Comparison of ENCODE assay signal across 8 cellular contexts in genomic region chr4:83639849-83640493, GRCh38.
A peak's percentile ranks its signal among the peaks of the same experiment; 100 is the strongest.
DNase-seq lines count a peak whose midpoint lies in the region; ATAC-seq, FAIRE-seq and TF ChIP-seq lines count a peak whose summit lies in the region.

No MANE protein-coding gene starts in this region.

- ATAC-seq in HG03045 (IDR thresholded peaks at IDR 0.05; ENCODE audit: unreplicated experiment), result peak; percentile 64

- FAIRE-seq in A204.1 (lab: Jason Lieb, UNC), result peak; percentile 95

- peak; percentile 76 for TF ChIP-seq CTCF in GM12872 (IDR thresholded peaks at IDR 0.05; ENCODE audit: insufficient read depth, low read depth, low read length)

- DNase-seq in NCI-H2196 (lab: John Stamatoyannopoulos, UW; ENCODE audit: unreplicated experiment) (peak; percentile 40), medulla oblongata (ENCODE audit: extremely low spot score) (peak; percentile 91)
- DNase-seq in activated CD4-positive, CD25-positive, alpha-beta regulatory T cell treated with anti-CD3 and anti-CD28 coated beads, Interleukin-2, amount 50 U/mL, for 16 hours (ENCODE audit: low read depth, low spot score), result peak; percentile 18
- peak; percentile 7 for DNase-seq in effector CD8-positive, alpha-beta T cell (lab: John Stamatoyannopoulos, UW)
- peak in 5 of 6 experiments; percentile 15 to 72 (median 19) for DNase-seq in stimulated activated naive CD4-positive, alpha-beta T cell (lab: John Stamatoyannopoulos, UW)

Comparison
In these comparisons a context has a peak if more than half of its experiments do, and no peak if none do; other contexts are left out.
1. Peak in every context shown above with its lines: DNase-seq and ATAC-seq.
2. DNase-seq: peak in every context shown above with its lines; median percentile 91 in medulla oblongata; 40 in NCI-H2196; 19 in stimulated activated naive CD4-positive, alpha-beta T cell; 18 in activated CD4-positive, CD25-positive, alpha-beta regulatory T cell treated with anti-CD3 and anti-CD28 coated beads, Interleukin-2, amount 50 U/mL, for 16 hours; 7 in effector CD8-positive, alpha-beta T cell.